ENCODE assay signal across 19 cellular contexts in genomic region chr3:144029769-144030168, GRCh38. TPM values are rescaled to one million over a fixed set of nuclear protein-coding genes. Genes with fewer than 3 reads are reported as not detected.
DNase-seq lines count a peak whose midpoint lies in the region; ATAC-seq, FAIRE-seq and TF ChIP-seq lines count a peak whose summit lies in the region.
"Had no signal": no experiment of that assay in that cellular context is flagged by ENCODE, and none has a peak within 500 bp of the region (broad histone marks: within the 10 kb centered on the region; RNA-seq: fewer than 3 reads in every experiment).

No MANE protein-coding gene starts in this region.

- 4% methylated on average over 2 of the region's 2 CpGs for WGBS in K562 (ENCODE audit: insufficient coverage, low coverage, missing lambda C conversion rate)

- no peak for FAIRE-seq in K562 (lab: Jason Lieb, UNC)
- FAIRE-seq: GM12878, HepG2 had no signal

- H2AFZ ChIP-seq in K562 (ENCODE audit: low read depth, low read length) = no peak overlapping the region

- no peaks in the 10 kb centered on the region for H3K79me2 ChIP-seq in K562 (ENCODE audit: control insufficient read depth, insufficient read depth, low read length)

- H3K4me1 Mint-ChIP-seq in IgD-negative memory B cell = peaks cover 19 to 25% (median 24%) of the 10 kb centered on the region in 3 donors
- H3K4me1 Mint-ChIP-seq in stimulated activated memory B cell treated with anti-CD40 and anti-IgM and Interleukin-4, amounts not matched to agents 10 μg/mL and 1 μg/mL and 100 μg/mL, for 72 hours = peaks cover 40% of the 10 kb centered on the region

- no peak for TF ChIP-seq CTCF in K562 (IDR thresholded peaks at IDR 0.05 in 2 of 3, conservative IDR thresholded peaks at IDR 0.05 in 1 of 3; ENCODE audit: insufficient read depth in 2 of 3, low read depth in 1 of 3, low read length in 3 of 3)

- no peak overlapping the region for H3K4me3 Mint-ChIP-seq in IgD-negative memory B cell
- H3K4me3 Mint-ChIP-seq in stimulated activated memory B cell treated with anti-CD40 and anti-IgM and Interleukin-4, amounts not matched to agents 10 μg/mL and 1 μg/mL and 100 μg/mL, for 72 hours = no peak overlapping the region
- H3K4me3 Mint-ChIP-seq: CD8-positive, alpha-beta T cell; HFFc6 had no signal

- H3K27me3 Mint-ChIP-seq in IgD-negative memory B cell = peaks cover 2% of the 10 kb centered on the region
- H3K27me3 Mint-ChIP-seq in stimulated activated memory B cell treated with anti-CD40 and anti-IgM and Interleukin-4, amounts not matched to agents 10 μg/mL and 1 μg/mL and 100 μg/mL, for 72 hours = no peaks in the 10 kb centered on the region

- H3K4me1 ChIP-seq in K562 (replicated peaks in 1 of 2; ENCODE audit: control insufficient read depth in 2 of 2, insufficient read depth in 2 of 2, low read length in 2 of 2) = no peaks in the 10 kb centered on the region
- H3K4me1 ChIP-seq: BLaER1 had no signal

- no peak overlapping the region for H3K4me3 ChIP-seq in K562
- H3K4me3 ChIP-seq: BLaER1, GM12878 had no signal

- no peak for TF ChIP-seq EP300 in K562 (IDR thresholded peaks at IDR 0.05; ENCODE audit: low read length)

- TF ChIP-seq RAD21 in K562 (CRISPR knock-in tag; conservative IDR thresholded peaks at IDR 0.05 in 1 of 2, IDR thresholded peaks at IDR 0.05 in 1 of 2) = no peak

- DNase-seq in K562 (ENCODE audit: extremely low read depth in 1 of 4, low spot score in 3 of 4) (no peak), SIG-M5 (lab: John Stamatoyannopoulos, UW) (no peak)
- no peak for DNase-seq in stimulated activated naive CD4-positive, alpha-beta T cell (lab: John Stamatoyannopoulos, UW)
- DNase-seq: ACHN; Calu3; CD8-positive, alpha-beta T cell; DMS79 treated with DMSO at 0.1 percent for 48 hours; EL; GOT3; H7; HFFc6 had no signal

- no peaks in the 10 kb centered on the region for H3K9me3 ChIP-seq in K562 (replicated peaks; ENCODE audit: control insufficient read depth, insufficient read depth, low read depth, low read length)

- CTCF ChIA-PET in K562 (lab: Yijun Ruan, JAX; ENCODE audit: low intra/inter-chr PET ratio) = no interaction called here

- intact Hi-C loops in K562 (cut with micrococcal nuclease) = no loop called here

- in situ Hi-C loops in K562 (cut with MboI) = no loop called here

- H3K9ac ChIP-seq in K562 (ENCODE audit: insufficient read depth in 1 of 2, low read depth in 2 of 2, low read length in 2 of 2) = no peak overlapping the region
- H3K9ac ChIP-seq: BLaER1 had no signal

- no peaks in the 10 kb centered on the region for H3K9me1 ChIP-seq in K562 (ENCODE audit: control insufficient read depth, insufficient read depth, low read length)

- ATAC-seq in K562 (no peak), HG02623 (IDR thresholded peaks at IDR 0.05; ENCODE audit: unreplicated experiment) (no peak), HG02642 (IDR thresholded peaks at IDR 0.05; ENCODE audit: poor library complexity, unreplicated experiment) (no peak)
- no peak for ATAC-seq in stimulated activated memory B cell treated with anti-CD40 and anti-IgM and Interleukin-4, amounts not matched to agents 10 μg/mL and 1 μg/mL and 100 μg/mL, for 72 hours
- ATAC-seq: CD8-positive, alpha-beta T cell; HCT116; HepG2 had no signal

- H3K4me2 ChIP-seq in K562 (ENCODE audit: insufficient read depth, low read length) = no peak overlapping the region
- H3K4me2 ChIP-seq: BLaER1 had no signal

- no peak overlapping the region for H3K27ac ChIP-seq in K562 (ENCODE audit: extremely low read depth, low read depth, low read length)
- H3K27ac ChIP-seq: BLaER1 had no signal

- POLR2A ChIA-PET in K562 (lab: Yijun Ruan, JAX) = no interaction called here

- no peaks in the 10 kb centered on the region for H4K20me1 ChIP-seq in K562 (replicated peaks; ENCODE audit: control insufficient read depth, insufficient read depth, low read length)
- H4K20me1 ChIP-seq: BLaER1 had no signal

- H3K36me3 Mint-ChIP-seq in IgD-negative memory B cell = no peaks in the 10 kb centered on the region
- H3K36me3 Mint-ChIP-seq in stimulated activated memory B cell treated with anti-CD40 and anti-IgM and Interleukin-4, amounts not matched to agents 10 μg/mL and 1 μg/mL and 100 μg/mL, for 72 hours = no peaks in the 10 kb centered on the region
- H3K36me3 Mint-ChIP-seq: CD8-positive, alpha-beta T cell had no signal

- no peak for TF ChIP-seq POLR2A in K562 (conservative IDR thresholded peaks at IDR 0.05)

- BruUV-seq in K562 (replicated peaks; lab: Mats Ljungman, UMichigan) = no TSS peak

- H3K27ac Mint-ChIP-seq in IgD-negative memory B cell = peak overlapping the region in 2 of 3 donors; percentile 75 to 77
- H3K27ac Mint-ChIP-seq in stimulated activated memory B cell treated with anti-CD40 and anti-IgM and Interleukin-4, amounts not matched to agents 10 μg/mL and 1 μg/mL and 100 μg/mL, for 72 hours = peak overlapping the region; percentile 74
- H3K27ac Mint-ChIP-seq: CD8-positive, alpha-beta T cell; HFFc6 had no signal

- no peaks in the 10 kb centered on the region for H3K27me3 ChIP-seq in K562 (ENCODE audit: control insufficient read depth in 2 of 2, insufficient read depth in 2 of 2, low read length in 2 of 2)
- H3K27me3 ChIP-seq: BLaER1 had no signal

- no peaks in the 10 kb centered on the region for H3K9me3 Mint-ChIP-seq in IgD-negative memory B cell
- no peaks in the 10 kb centered on the region for H3K9me3 Mint-ChIP-seq in stimulated activated memory B cell treated with anti-CD40 and anti-IgM and Interleukin-4, amounts not matched to agents 10 μg/mL and 1 μg/mL and 100 μg/mL, for 72 hours
- H3K9me3 Mint-ChIP-seq: CD8-positive, alpha-beta T cell; HFFc6 had no signal

- no peaks in the 10 kb centered on the region for H3K36me3 ChIP-seq in K562 (ENCODE audit: control insufficient read depth, insufficient read depth, low read length)
- H3K36me3 ChIP-seq: BLaER1 had no signal

TF ChIP-seq in K562, 482 proteins besides CTCF, POLR2A, EP300 and RAD21:
- TF ChIP-seq GATAD2B (IDR thresholded peaks at IDR 0.05; ENCODE audit: borderline replicate concordance) (0 out of 2 replicates have a peak, but pooled peaks have one; percentile 54), DACH1 (IDR thresholded peaks at IDR 0.05; ENCODE audit: partially characterized antibody) (peak; percentile 84), ARNT (IDR thresholded peaks at IDR 0.05) (no peak)
TF ChIP-seq in K562: peak in this region for 2.

RNA-seq across cellular contexts. Expression of gene DIPK2A, which starts 58.1 kb away (rescaled TPM):
- polyA plus RNA-seq in IgD-negative memory B cell = 22.2 TPM
- 20.8 and 31.5 TPM in 2 replicates for total RNA-seq in K562 (2011; cell fraction: chromatin; rRNA removed; ENCODE audit: low replicate concordance)
- 26.2 and 34.2 TPM in 2 replicates for total RNA-seq in K562 (2011; cell fraction: nucleolus; rRNA removed)
- total RNA-seq in K562 (2011; cell fraction: nucleoplasm; rRNA removed) = 30.1 and 36.1 TPM in 2 replicates
- 15.7 and 20.8 TPM in 2 replicates for total RNA-seq in K562 (2014; rRNA removed)
- 10.0 and 11.5 TPM in 2 replicates for total RNA-seq in K562 (2014; rRNA removed; fragmentation: Illumina TruSeq; extraction: Trizol)
- 8.9 and 10.9 TPM in 2 replicates for total RNA-seq in K562 (2015; rRNA removed; fragmentation: Illumina TruSeq; extraction: Trizol)
- total RNA-seq in K562 (2021) = 10.8 and 11.1 TPM in 2 replicates
- 4.9 and 5.4 TPM in 2 replicates for polyA plus RNA-seq in K562 (2011; rRNA removed)
- 4.3 and 17.1 TPM in 2 replicates for polyA plus RNA-seq in K562 (2011; cell fraction: cytosol; rRNA removed)
- polyA plus RNA-seq in K562 (2011; cell fraction: nucleus; rRNA removed) = 6.7 and 11.2 TPM in 2 replicates
- polyA plus RNA-seq in K562 (2012) = 6.1 and 6.6 TPM in 2 replicates
- polyA plus RNA-seq in K562 (2014; fragmentation: Illumina TruSeq; extraction: Trizol) = 5.6 and 7.4 TPM in 2 replicates
- polyA plus RNA-seq in K562 (2014; fragmentation: Nextera tagmentation; extraction: Ambion mirVana) = 1 to 10 TPM; 3.3 to 7.8 TPM
- polyA plus RNA-seq in K562 (2014; rRNA removed) = 5.4 and 6.3 TPM in 2 replicates
- 25.3 and 28.2 TPM in 2 replicates for polyA minus RNA-seq in K562 (2011; rRNA and poly(A)+ RNA removed)
- polyA minus RNA-seq in K562 (2011; cell fraction: cytosol; rRNA and poly(A)+ RNA removed) = 16.2 and 16.3 TPM in 2 replicates
- 38.8 and 53.1 TPM in 2 replicates for polyA minus RNA-seq in K562 (2011; cell fraction: nucleus; rRNA and poly(A)+ RNA removed)
